In genomic region chr17:50107790-50108414, GRCh38 we compare ENCODE assay signal across 18 cellular contexts. TPM values are rescaled to one million over a fixed set of nuclear protein-coding genes. Genes with fewer than 3 reads are reported as not detected.
DNase-seq lines count a peak whose midpoint lies in the region; ATAC-seq, FAIRE-seq and TF ChIP-seq lines count a peak whose summit lies in the region.
"Had no signal": no experiment of that assay in that cellular context is flagged by ENCODE, and none has a peak within 500 bp of the region (broad histone marks: within the 10 kb centered on the region; RNA-seq: fewer than 3 reads in every experiment).

No MANE protein-coding gene starts in this region.

- no peak for TF ChIP-seq POLR2A in A549 (IDR thresholded peaks at IDR 0.05; ENCODE audit: low read length)
- no peak for TF ChIP-seq POLR2A in HCT116 (IDR thresholded peaks at IDR 0.05; ENCODE audit: borderline replicate concordance, extremely low read depth, insufficient read depth, insufficient read length)

- H3K27me3 ChIP-seq in HCT116 (ENCODE audit: insufficient read depth, low read length) (no peaks in the 10 kb centered on the region), left ventricle myocardium inferior (ENCODE audit: low read depth) (no peaks in the 10 kb centered on the region)
- H3K27me3 ChIP-seq: MG63 had no signal

- RAD21 ChIA-PET in HCT116 (lab: Charles Lee; ENCODE audit: low non-redundant PET in 1 of 2, low total read pairs in 2 of 2, uncharacterized antibody in 2 of 2, unreplicated experiment in 2 of 2), result no interaction called here

- 79% methylated on average over 10 of the region's 10 CpGs for WGBS in A549 (ENCODE audit: missing lambda C conversion rate)

- no peak overlapping the region for H3K4me3 Mint-ChIP-seq in activated T-cell treated with anti-CD3 and anti-CD28 coated beads, Interleukin-2, amount 50 U/mL, for 24 hours
- H3K4me3 Mint-ChIP-seq: mesothelial cell of epicardium had no signal

- ATAC-seq in A549 (peak in 1 of 2 experiments; percentile 21; a peak in 1 of 6 replicates), HCT116 (no peak)

- H4K20me1 ChIP-seq in HCT116 (ENCODE audit: insufficient read depth), result no peaks in the 10 kb centered on the region

- H3K36me3 Mint-ChIP-seq in activated T-cell treated with anti-CD3 and anti-CD28 coated beads, Interleukin-2, amount 50 U/mL, for 24 hours (ENCODE audit: low read depth), result peaks cover 7% of the 10 kb centered on the region

- H3K4me2 ChIP-seq in A549 (no peak overlapping the region), HCT116 (ENCODE audit: low read length) (peak overlapping the region; percentile 3; the same call in 1 of the 2 replicates)

- no peak overlapping the region for H3K27ac Mint-ChIP-seq in activated T-cell treated with anti-CD3 and anti-CD28 coated beads, Interleukin-2, amount 50 U/mL, for 24 hours

- H3K4me3 ChIP-seq in A549, result no peak overlapping the region
- no peak overlapping the region for H3K4me3 ChIP-seq in HCT116 (replicated peaks in 1 of 2; ENCODE audit: low read depth in 1 of 2, low read length in 2 of 2)
- no peak overlapping the region for H3K4me3 ChIP-seq in left ventricle myocardium inferior
- H3K4me3 ChIP-seq: MG63 had no signal

- no TSS peak for BruUV-seq in HCT116 (replicated peaks; lab: Mats Ljungman, UMichigan)

- no peaks in the 10 kb centered on the region for H3K9me2 ChIP-seq in HCT116 (ENCODE audit: insufficient read depth)

- DNase-seq in A549 (ENCODE audit: low read depth in 1 of 2, low spot score in 1 of 2) (no peak), HCT116 (ENCODE audit: low read depth, low spot score) (no peak), amniotic stem cell (lab: John Stamatoyannopoulos, UW) (peak; percentile 67), left ventricle myocardium inferior (no peak), NCI-H69 (lab: John Stamatoyannopoulos, UW) (no peak), pons (ENCODE audit: low spot score) (no peak), anterior cingulate cortex (lab: John Stamatoyannopoulos, UW) (no peak)
- DNase-seq in activated T-cell treated with anti-CD3 and anti-CD28 coated beads, Interleukin-2, amount 50 U/mL, for 24 hours, result no peak
- DNase-seq: activated CD4-positive, alpha-beta T cell treated with anti-CD3 and anti-CD28 coated beads, Interleukin-2, amount 50 U/mL, for 1 hour; activated T-cell treated with anti-CD3 and anti-CD28 coated beads, Interleukin-2, amount 50 U/mL, for 48 hours; amygdala; foreskin melanocyte; MG63; NCI-H2029; occipital lobe; SIG-M5 had no signal

- H3K27me3 Mint-ChIP-seq in activated T-cell treated with anti-CD3 and anti-CD28 coated beads, Interleukin-2, amount 50 U/mL, for 24 hours, result no peaks in the 10 kb centered on the region

- H3K27ac ChIP-seq in A549 (no peak overlapping the region), HCT116 (ENCODE audit: low read depth, low read length) (no peak overlapping the region), left ventricle myocardium inferior (replicated peaks) (peak overlapping the region; percentile 94)

- FAIRE-seq in A549 (lab: Jason Lieb, UNC), result no peak

- H3K9me3 ChIP-seq in A549, result no peaks in the 10 kb centered on the region
- no peaks in the 10 kb centered on the region for H3K9me3 ChIP-seq in HCT116 (ENCODE audit: control insufficient read depth in 1 of 2, insufficient read depth in 1 of 2, low read depth in 1 of 2, low read length in 2 of 2)
- no peaks in the 10 kb centered on the region for H3K9me3 ChIP-seq in left ventricle myocardium inferior (replicated peaks)
- H3K9me3 ChIP-seq: MG63 had no signal

- CTCF ChIA-PET in A549 (lab: Yijun Ruan, JAX), result interaction anchor here (0.6 to 60.2 kb wide), 10 partner anchors 3 to 190 kb away, joined by 3 to 1356 read pairs (median 6); partner anchors contain the start of genes PDK2, PPP1R9B and SAMD14
- CTCF ChIA-PET in HCT116 (lab: Charles Lee), result interaction anchor here (1.9 to 3.2 kb wide), 2 partner anchors 9 to 14 kb away, joined by 8 to 15 read pairs; no protein-coding TSS in a partner anchor

- peaks cover 0 to 5% of the 10 kb centered on the region in 2 experiments; a peak in 1 of 4 replicates for H3K36me3 ChIP-seq in HCT116 (ENCODE audit: control insufficient read depth in 1 of 2, insufficient read depth in 2 of 2, low read length in 2 of 2)
- peaks cover 58% of the 10 kb centered on the region for H3K36me3 ChIP-seq in left ventricle myocardium inferior

- POLR2A ChIA-PET in A549 (lab: Yijun Ruan, JAX), result no interaction called here
- POLR2A ChIA-PET in HCT116 (lab: Charles Lee), result no interaction called here

- no peaks in the 10 kb centered on the region for H3K9me3 Mint-ChIP-seq in activated T-cell treated with anti-CD3 and anti-CD28 coated beads, Interleukin-2, amount 50 U/mL, for 24 hours
- H3K9me3 Mint-ChIP-seq: mesothelial cell of epicardium had no signal

- H3K79me2 ChIP-seq in HCT116 (ENCODE audit: insufficient read depth, low read length), result no peaks in the 10 kb centered on the region

- TF ChIP-seq EP300 in A549 (IDR thresholded peaks at IDR 0.05), result no peak

- TF ChIP-seq CTCF in A549 (IDR thresholded peaks at IDR 0.05) (no peak), HCT116 (IDR thresholded peaks at IDR 0.05 in 2 of 3, conservative IDR thresholded peaks at IDR 0.05 in 1 of 3; ENCODE audit: borderline replicate concordance in 1 of 3, insufficient read depth in 1 of 3, low read depth in 2 of 3, low read length in 2 of 3) (no peak), left ventricle myocardium inferior (IDR thresholded peaks at IDR 0.05; ENCODE audit: borderline replicate concordance) (no peak)

- no peaks in the 10 kb centered on the region for H3K4me1 Mint-ChIP-seq in activated T-cell treated with anti-CD3 and anti-CD28 coated beads, Interleukin-2, amount 50 U/mL, for 24 hours (ENCODE audit: low read depth)

- no peak overlapping the region for H2AFZ ChIP-seq in HCT116 (ENCODE audit: low read depth, low read length, poor library complexity, severe bottlenecking)

- peaks cover 14% of the 10 kb centered on the region; the same call in 2 of the 3 replicates for H3K4me1 ChIP-seq in A549
- H3K4me1 ChIP-seq in HCT116 (ENCODE audit: control insufficient read depth in 1 of 2, insufficient read depth in 2 of 2, low read length in 2 of 2), result peaks cover under 1 to 10% of the 10 kb centered on the region in 2 experiments; a peak in 2 of 4 replicates
- H3K4me1 ChIP-seq in left ventricle myocardium inferior, result peaks cover 63% of the 10 kb centered on the region

- no peak overlapping the region for H3K9ac ChIP-seq in HCT116 (ENCODE audit: low read length)

- intact Hi-C loops in HCT116 (cut with micrococcal nuclease) (no loop called here), left ventricle myocardium inferior (cut with micrococcal nuclease) (no loop called here)

- TF ChIP-seq RAD21 in A549 (conservative IDR thresholded peaks at IDR 0.05 in 1 of 2, IDR thresholded peaks at IDR 0.05 in 1 of 2), result no peak
- TF ChIP-seq RAD21 in HCT116 (IDR thresholded peaks at IDR 0.05; ENCODE audit: low read depth), result no peak

TF ChIP-seq in A549, 52 proteins besides CTCF, POLR2A, EP300 and RAD21 (continues in another document):
- TF ChIP-seq NR3C1 (IDR thresholded peaks at IDR 0.05), result no peak
- no peak for TF ChIP-seq FOXS1 (CRISPR knock-in tag; IDR thresholded peaks at IDR 0.05)

TF ChIP-seq in HCT116, 20 proteins besides CTCF, POLR2A, EP300 and RAD21 (continues in another document):
- TF ChIP-seq MAX (IDR thresholded peaks at IDR 0.05), result no peak

RNA-seq across cellular contexts. Expression of gene PDK2, which starts 12.8 kb away (rescaled TPM):
- polyA plus RNA-seq in A549 (2011; rRNA removed) (28.5 and 34.4 TPM in 2 replicates), A549 (2017; fragmentation: RNase III; extraction: RNeasy Plus Mini Kit Qiagen cat#74134 plus additional on column Dnase treatment) (14.1 to 19.8 TPM (median 15.2 TPM) in 3 replicates)
- polyA plus RNA-seq in A549 (2012; cell fraction: cytosol; rRNA removed), result 59.2 and 79.0 TPM in 2 replicates
- polyA plus RNA-seq in A549 (2012; cell fraction: nucleus; rRNA removed), result 67.5 and 95.4 TPM in 2 replicates
- 65.2 and 71.3 TPM in 2 replicates for polyA minus RNA-seq in A549 (2011; rRNA and poly(A)+ RNA removed)
- total RNA-seq in HCT116 (2021; ENCODE audit: unreplicated experiment) (39.1 TPM), left ventricle myocardium inferior (206 TPM)
- polyA plus RNA-seq in HCT116 (2012), result 62.1 and 68.9 TPM in 2 replicates

RNA-seq across cellular contexts. Expression of gene SAMD14, which starts 22.1 kb away (rescaled TPM):
- polyA plus RNA-seq in A549 (2011; rRNA removed) (0.12 and 0.15 TPM in 2 replicates), A549 (2017; fragmentation: RNase III; extraction: RNeasy Plus Mini Kit Qiagen cat#74134 plus additional on column Dnase treatment) (0.42 to 0.75 TPM (median 0.74 TPM) in 3 replicates)
- polyA plus RNA-seq in A549 (2012; cell fraction: cytosol; rRNA removed), result 0.22 and 0.31 TPM in 2 replicates
- polyA plus RNA-seq in A549 (2012; cell fraction: nucleus; rRNA removed), result 1.5 and 1.8 TPM in 2 replicates
- polyA minus RNA-seq in A549 (2011; rRNA and poly(A)+ RNA removed), result 0.58 and 0.83 TPM in 2 replicates
- total RNA-seq in HCT116 (2021; ENCODE audit: unreplicated experiment) (1.5 TPM), left ventricle myocardium inferior (1.6 TPM)
- 0.74 and 0.79 TPM in 2 replicates for polyA plus RNA-seq in HCT116 (2012)

RNA-seq across cellular contexts. Expression of gene PPP1R9B, which starts 42.6 kb away (rescaled TPM):
- 16.8 and 22.0 TPM in 2 replicates for polyA plus RNA-seq in A549 (2011; rRNA removed)
- polyA plus RNA-seq in A549 (2012; cell fraction: cytosol; rRNA removed), result 18.9 and 19.4 TPM in 2 replicates
- polyA plus RNA-seq in A549 (2012; cell fraction: nucleus; rRNA removed), result 35.8 and 44.2 TPM in 2 replicates
- polyA plus RNA-seq in A549 (2017; fragmentation: RNase III; extraction: RNeasy Plus Mini Kit Qiagen cat#74134 plus additional on column Dnase treatment), result 32.4 to 40.6 TPM (median 35.8 TPM) in 3 replicates
- 25.9 and 27.1 TPM in 2 replicates for polyA minus RNA-seq in A549 (2011; rRNA and poly(A)+ RNA removed)
- total RNA-seq in HCT116 (2021; ENCODE audit: unreplicated experiment), result 112 TPM
- 65.7 and 68.5 TPM in 2 replicates for polyA plus RNA-seq in HCT116 (2012)
- 33.0 TPM for total RNA-seq in left ventricle myocardium inferior

RNA-seq across cellular contexts. Expression of gene ITGA3, which starts 52.0 kb away (rescaled TPM):
- polyA plus RNA-seq in A549 (2011; rRNA removed), result 141 and 181 TPM in 2 replicates
- 182 and 240 TPM in 2 replicates for polyA plus RNA-seq in A549 (2012; cell fraction: cytosol; rRNA removed)
- polyA plus RNA-seq in A549 (2012; cell fraction: nucleus; rRNA removed), result 975 and 1,352 TPM in 2 replicates
- polyA plus RNA-seq in A549 (2017; fragmentation: RNase III; extraction: RNeasy Plus Mini Kit Qiagen cat#74134 plus additional on column Dnase treatment), result 248 to 268 TPM (median 256 TPM) in 3 replicates
- polyA minus RNA-seq in A549 (2011; rRNA and poly(A)+ RNA removed), result 337 and 368 TPM in 2 replicates
- 392 TPM for total RNA-seq in HCT116 (2021; ENCODE audit: unreplicated experiment)
- 522 and 560 TPM in 2 replicates for polyA plus RNA-seq in HCT116 (2012)
- total RNA-seq in left ventricle myocardium inferior, result 17.0 TPM

RNA-seq across cellular contexts. Expression of gene SGCA, which starts 57.9 kb away (rescaled TPM):
- polyA plus RNA-seq in A549 (2011; rRNA removed), result 0.44 and 0.90 TPM in 2 replicates
- 1.8 and 3.2 TPM in 2 replicates for polyA plus RNA-seq in A549 (2012; cell fraction: cytosol; rRNA removed)
- 1.2 and 1.9 TPM in 2 replicates for polyA plus RNA-seq in A549 (2012; cell fraction: nucleus; rRNA removed)
- polyA plus RNA-seq in A549 (2017; fragmentation: RNase III; extraction: RNeasy Plus Mini Kit Qiagen cat#74134 plus additional on column Dnase treatment), result 1.5 to 3.4 TPM (median 1.9 TPM) in 3 replicates
- not detected in 2 replicates for polyA minus RNA-seq in A549 (2011; rRNA and poly(A)+ RNA removed)
- 0.37 TPM for total RNA-seq in HCT116 (2021; ENCODE audit: unreplicated experiment)
- polyA plus RNA-seq in HCT116 (2012), result 0.21 and 0.56 TPM in 2 replicates
- 137 TPM for total RNA-seq in left ventricle myocardium inferior
- total RNA-seq: dermis microvascular lymphatic vessel endothelial cell, mesothelial cell of epicardium, occipital lobe had no signal
